1 cellular context compared by ENCODE assay signal in the genomic region with DNA sequence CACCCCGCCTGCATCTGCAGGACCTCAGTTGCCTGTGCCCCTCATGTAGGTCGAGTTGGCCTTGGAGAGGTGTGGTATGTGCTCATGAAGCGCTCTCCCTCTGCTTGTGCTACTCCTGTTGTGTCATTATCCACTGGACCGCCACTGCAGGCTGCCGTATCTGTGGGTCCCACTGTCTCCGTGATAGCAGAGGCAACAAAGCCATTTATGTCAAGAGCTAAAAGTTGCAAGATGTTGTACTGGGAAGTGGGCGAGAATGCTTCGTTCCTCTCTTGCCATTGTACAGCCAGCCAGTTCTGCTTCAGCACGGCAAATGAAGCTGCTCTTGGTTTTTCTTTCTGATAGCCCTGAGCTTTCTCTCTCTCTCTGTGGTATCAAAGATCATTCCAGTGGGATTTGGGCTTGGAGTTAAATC.
TF ChIP-seq lines count a peak whose summit lies in the region.

No MANE protein-coding gene starts in this region.

TF ChIP-seq in H1, 55 proteins besides CTCF, POLR2A, EP300 and RAD21:
- TF ChIP-seq ZNF274 (IDR thresholded peaks at IDR 0.05; ENCODE audit: borderline replicate concordance, extremely low read depth, low read length) (no peak), ATF3 (IDR thresholded peaks at IDR 0.05; ENCODE audit: insufficient read depth, low read depth, low read length) (no peak), SUZ12 (IDR thresholded peaks at IDR 0.05; ENCODE audit: low read length) (no peak), SIX5 (IDR thresholded peaks at IDR 0.05; ENCODE audit: low read depth, low read length) (no peak), MAFK (IDR thresholded peaks at IDR 0.05; ENCODE audit: low read depth, low read length) (no peak), RFX5 (IDR thresholded peaks at IDR 0.05; ENCODE audit: borderline replicate concordance, low read depth, low read length) (no peak), HDAC6 (IDR thresholded peaks at IDR 0.05; ENCODE audit: low read depth, low read length) (no peak), JUN (IDR thresholded peaks at IDR 0.05; ENCODE audit: low read depth, low read length) (no peak), JUND (IDR thresholded peaks at IDR 0.05; ENCODE audit: low read length) (no peak), CBX8 (IDR thresholded peaks at IDR 0.05; ENCODE audit: borderline replicate concordance, low read depth, low read length) (no peak), SAP30 (IDR thresholded peaks at IDR 0.05; ENCODE audit: insufficient read depth, insufficient replicate concordance, low read length) (no peak), TEAD4 (IDR thresholded peaks at IDR 0.05; ENCODE audit: low read depth, low read length) (no peak), KDM5A (IDR thresholded peaks at IDR 0.05; ENCODE audit: low read length) (no peak), SP4 (IDR thresholded peaks at IDR 0.05; ENCODE audit: low read length) (no peak), RBBP5 (IDR thresholded peaks at IDR 0.05; ENCODE audit: borderline replicate concordance, low read depth, low read length) (no peak), FOSL1 (IDR thresholded peaks at IDR 0.05; ENCODE audit: insufficient read depth, low read depth, low read length) (no peak), E2F6 (IDR thresholded peaks at IDR 0.05) (no peak), SRF (IDR thresholded peaks at IDR 0.05; ENCODE audit: low read depth, low read length) (no peak), KDM4A (IDR thresholded peaks at IDR 0.05; ENCODE audit: low read depth, low read length, severe bottlenecking) (no peak), KDM1A (IDR thresholded peaks at IDR 0.05; ENCODE audit: borderline replicate concordance, low read length) (no peak)
